In genomic region chr10:10315989-10316388, GRCh38 we compare ENCODE assay signal across 31 cellular contexts.
"Had no signal": no experiment of that assay in that cellular context is flagged by ENCODE, and none has a peak within 500 bp of the region (broad histone marks: within the 10 kb centered on the region; RNA-seq: fewer than 3 reads in every experiment).

No MANE protein-coding gene starts in this region.

- H3K4me2 ChIP-seq: neural progenitor cell, smooth muscle cell had no signal

- H3K27ac Mint-ChIP-seq: natural killer cell; nephron; neural progenitor cell; progenitor cell of endocrine pancreas; stimulated activated memory B cell treated with anti-CD40 and anti-IgM and Interleukin-4, amounts not matched to agents 10 μg/mL and 1 μg/mL and 100 μg/mL, for 72 hours; stimulated activated naive CD8-positive, alpha-beta T cell treated with anti-CD3 and anti-CD28 coated beads, Interleukin-15, amount 100 ng/mL, for 72 hours; type B pancreatic cell had no signal

- H3K4me3 ChIP-seq: neural progenitor cell, ovary, psoas muscle, right lobe of liver, skin epidermis, smooth muscle cell, spleen, suprapubic skin, testis, tibial artery, transverse colon, upper lobe of right lung, uterus had no signal

- H3K4me1 Mint-ChIP-seq: natural killer cell; stimulated activated memory B cell treated with anti-CD40 and anti-IgM and Interleukin-4, amounts not matched to agents 10 μg/mL and 1 μg/mL and 100 μg/mL, for 72 hours; stimulated activated naive CD8-positive, alpha-beta T cell treated with anti-CD3 and anti-CD28 coated beads, Interleukin-15, amount 100 ng/mL, for 72 hours had no signal

- H3K36me3 Mint-ChIP-seq: natural killer cell; neural progenitor cell; stimulated activated memory B cell treated with anti-CD40 and anti-IgM and Interleukin-4, amounts not matched to agents 10 μg/mL and 1 μg/mL and 100 μg/mL, for 72 hours; type B pancreatic cell had no signal

- H3K4me1 ChIP-seq: neural progenitor cell, parathyroid adenoma, psoas muscle, right lobe of liver, spleen, suprapubic skin, testis, upper lobe of right lung, uterus had no signal

- H3K9ac ChIP-seq: neural progenitor cell, parathyroid adenoma had no signal

- H2AFZ ChIP-seq: neural progenitor cell, parathyroid adenoma had no signal

- ATAC-seq: natural killer cell; psoas muscle; right cardiac atrium; right lobe of liver; stimulated activated memory B cell treated with anti-CD40 and anti-IgM and Interleukin-4, amounts not matched to agents 10 μg/mL and 1 μg/mL and 100 μg/mL, for 72 hours; stimulated activated naive CD8-positive, alpha-beta T cell treated with anti-CD3 and anti-CD28 coated beads, Interleukin-15, amount 100 ng/mL, for 72 hours; stimulated activated naive CD8-positive, alpha-beta T cell treated with anti-CD3 and anti-CD28 coated beads, Interleukin-15, Interleukin-2, amounts not matched to agents 100 U/mL and 50 U/mL, for 24 hours; upper lobe of right lung had no signal

- H3K9me3 ChIP-seq: ovary, psoas muscle, right lobe of liver, spleen, suprapubic skin, testis, tibial artery, transverse colon, upper lobe of right lung, uterus had no signal

- H3K4me3 Mint-ChIP-seq: natural killer cell; nephron; neural progenitor cell; stimulated activated memory B cell treated with anti-CD40 and anti-IgM and Interleukin-4, amounts not matched to agents 10 μg/mL and 1 μg/mL and 100 μg/mL, for 72 hours; stimulated activated naive CD8-positive, alpha-beta T cell treated with anti-CD3 and anti-CD28 coated beads, Interleukin-15, amount 100 ng/mL, for 72 hours; type B pancreatic cell had no signal

- H3K36me3 ChIP-seq: neural progenitor cell, ovary, right lobe of liver, spleen, suprapubic skin, tibial artery, transverse colon, upper lobe of right lung, uterus had no signal

- H3K27me3 ChIP-seq: neural progenitor cell, ovary, right lobe of liver, spleen, suprapubic skin, testis, tibial artery, transverse colon, upper lobe of right lung, uterus had no signal

- H3K9me3 Mint-ChIP-seq: natural killer cell; neural progenitor cell; stimulated activated memory B cell treated with anti-CD40 and anti-IgM and Interleukin-4, amounts not matched to agents 10 μg/mL and 1 μg/mL and 100 μg/mL, for 72 hours; stimulated activated naive CD8-positive, alpha-beta T cell treated with anti-CD3 and anti-CD28 coated beads, Interleukin-15, amount 100 ng/mL, for 72 hours had no signal

- H3K27ac ChIP-seq: neural progenitor cell, ovary, parathyroid adenoma, psoas muscle, right lobe of liver, skin epidermis, spleen, suprapubic skin, testis, tibial artery, transverse colon, upper lobe of right lung, uterus had no signal

- H3K27me3 Mint-ChIP-seq: progenitor cell of endocrine pancreas; stimulated activated memory B cell treated with anti-CD40 and anti-IgM and Interleukin-4, amounts not matched to agents 10 μg/mL and 1 μg/mL and 100 μg/mL, for 72 hours; stimulated activated naive CD8-positive, alpha-beta T cell treated with anti-CD3 and anti-CD28 coated beads, Interleukin-15, amount 100 ng/mL, for 72 hours; type B pancreatic cell had no signal

- H3K79me2 ChIP-seq: parathyroid adenoma had no signal

- DNase-seq: natural killer cell; occipital lobe; ovary; posterior cingulate gyrus; psoas muscle; right cardiac atrium; right lobe of liver; spleen; stimulated activated CD4-positive, alpha-beta T cell treated with anti-CD3 and anti-CD28 coated beads, Interleukin-12 subunit alpha, Interleukin-12 subunit beta, amount 100 ng/mL, for 4 hours; stimulated activated CD4-positive, alpha-beta T cell treated with anti-CD3 and anti-CD28 coated beads, Interleukin-1b, Interleukin-23, amount 100 ng/mL, for 48 hours; stimulated activated CD4-positive, alpha-beta T cell treated with anti-CD3 and anti-CD28 coated beads, Interleukin-4, amount 100 ng/mL, for 1 hour; stimulated activated CD4-positive, alpha-beta T cell treated with anti-CD3 and anti-CD28 coated beads, Interleukin-4, amount 100 ng/mL, for 4 hours; stimulated activated CD8-positive, alpha-beta memory T cell treated with anti-CD3 and anti-CD28 coated beads, Interleukin-4, amount 100 ng/mL, for 48 hours; stimulated activated naive CD4-positive, alpha-beta T cell; stimulated activated naive CD8-positive, alpha-beta T cell treated with anti-CD3 and anti-CD28 coated beads, Interleukin-15, amount 100 ng/mL, for 72 hours; stimulated activated naive CD8-positive, alpha-beta T cell treated with anti-CD3 and anti-CD28 coated beads, Interleukin-15, Interleukin-2, amounts not matched to agents 100 U/mL and 50 U/mL, for 24 hours; substantia nigra; testis; tibial artery; transverse colon; upper lobe of right lung; uterus had no signal
